In the genomic region with DNA sequence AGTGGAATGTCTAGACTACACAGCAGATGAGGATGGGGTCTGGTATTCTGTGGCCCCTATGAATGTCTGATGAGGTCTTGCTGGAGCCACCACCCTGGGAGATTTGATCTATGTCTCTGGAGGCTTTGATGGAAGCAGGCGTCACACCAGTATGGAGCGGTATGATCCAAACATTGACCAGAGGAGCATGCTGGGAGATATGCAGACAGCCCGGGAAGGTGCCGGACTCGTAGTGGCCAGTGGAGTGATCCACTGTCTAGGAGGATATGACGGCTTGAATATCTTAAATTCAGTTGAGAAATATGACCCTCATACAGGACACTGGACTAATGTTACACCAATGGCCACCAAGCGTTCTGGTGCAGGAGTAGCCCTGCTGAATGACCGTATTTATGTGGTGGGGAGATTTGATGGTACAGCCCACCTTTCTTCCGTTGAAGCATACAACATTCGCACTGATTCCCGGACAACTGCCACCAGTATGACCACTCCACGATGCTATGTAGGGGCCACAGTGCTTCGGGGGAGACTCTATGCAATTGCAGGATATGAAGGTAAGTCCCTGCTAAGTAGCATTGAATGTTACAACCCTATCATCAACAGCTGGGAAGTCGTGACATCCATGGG, we compare ENCODE assay signal across 6 cellular contexts. TPM values are rescaled to one million over a fixed set of nuclear protein-coding genes. Genes with fewer than 3 reads are reported as not detected.
A peak's percentile ranks its signal among the peaks of the same experiment; 100 is the strongest.
DNase-seq lines count a peak whose midpoint lies in the region; FAIRE-seq and TF ChIP-seq lines count a peak whose summit lies in the region.
"Not testable (repeated sequence)": the region's sequence is repeated elsewhere in the genome, so short reads cannot be mapped to it uniquely, and the experiment has no call there.

No MANE protein-coding gene starts in this region.

- not testable (repeated sequence) for H3K36me3 ChIP-seq in bronchial epithelial cell (ENCODE audit: control insufficient read depth, insufficient read depth, low read length)
- peaks cover 13% of the 10 kb centered on the region for H3K36me3 ChIP-seq in endodermal cell (ENCODE audit: control insufficient read depth, insufficient read depth, low read length)
- peaks cover 18% of the 10 kb centered on the region for H3K36me3 ChIP-seq in left ventricle myocardium inferior
- peaks cover 5 to 67% of the 10 kb centered on the region in 2 donors for H3K36me3 ChIP-seq in neuronal stem cell (replicated peaks in 1 of 2; ENCODE audit: control insufficient read depth in 2 of 2, insufficient read depth in 2 of 2, low read length in 2 of 2)

- H2AK5ac ChIP-seq in neuronal stem cell (ENCODE audit: low read depth, low read length) = not testable (repeated sequence)

- not testable (repeated sequence) for H3K4me3 ChIP-seq in bronchial epithelial cell (ENCODE audit: low read depth, low read length); endodermal cell (ENCODE audit: low read length); left ventricle myocardium inferior; neuronal stem cell (ENCODE audit: low read length in 2 of 2)

- H3K9ac ChIP-seq in endodermal cell (ENCODE audit: extremely low read depth, low read length, poor library complexity, severe bottlenecking); neuronal stem cell (ENCODE audit: low read depth, low read length, poor library complexity): not testable (repeated sequence)

- not testable (repeated sequence) for H2BK120ac ChIP-seq in neuronal stem cell (ENCODE audit: low read depth, low read length)

- H3K36me3 Mint-ChIP-seq in endodermal cell (ENCODE audit: low read depth) = not testable (repeated sequence)

- not testable (repeated sequence) for H3K4me2 ChIP-seq in neuronal stem cell (ENCODE audit: insufficient read depth, low read length, poor library complexity, severe bottlenecking)

- not testable (repeated sequence) for H3K9me3 Mint-ChIP-seq in endodermal cell

- H3K27ac ChIP-seq in endodermal cell (ENCODE audit: low read depth, low read length); left ventricle myocardium inferior (replicated peaks); neuronal stem cell (replicated peaks; ENCODE audit: low read length): not testable (repeated sequence)

- not testable (repeated sequence) for H3K4me3 Mint-ChIP-seq in endodermal cell

- 92 to 93% methylated on average over 9 to 14 of the region's 14 CpGs for WGBS in endodermal cell (ENCODE audit: insufficient coverage in 1 of 2, insufficient read length in 1 of 2), 2 experiments
- WGBS in neuronal stem cell (ENCODE audit: extremely low coverage in 2 of 2, insufficient read length in 2 of 2, insufficient replicate concordance in 1 of 2), 2 donors = no CpG with 5 or more reads among the region's 14 CpGs

- H3K27me3 ChIP-seq in bronchial epithelial cell (ENCODE audit: control insufficient read depth, insufficient read depth, low read length); endodermal cell (ENCODE audit: control insufficient read depth, insufficient read depth, low read length, poor library complexity, severe bottlenecking); left ventricle myocardium inferior (ENCODE audit: low read depth); neuronal stem cell (ENCODE audit: control insufficient read depth in 3 of 3, insufficient read depth in 3 of 3, low read depth in 1 of 3, low read length in 3 of 3): not testable (repeated sequence)

- H2AFZ ChIP-seq in neuronal stem cell (ENCODE audit: low read length) = not testable (repeated sequence)

- H2BK15ac ChIP-seq in neuronal stem cell (ENCODE audit: low read length) = not testable (repeated sequence)

- H4K8ac ChIP-seq in neuronal stem cell (ENCODE audit: low read depth, low read length) = not testable (repeated sequence)

- H3K14ac ChIP-seq in neuronal stem cell (ENCODE audit: low read length) = not testable (repeated sequence)

- DNase-seq in GM18507 (ENCODE audit: extremely low spot score, insufficient read length, low read depth); bronchial epithelial cell (ENCODE audit: low read depth); neuronal stem cell (ENCODE audit: low spot score); urothelium cell line (ENCODE audit: low spot score): not testable (repeated sequence)
- DNase-seq in endodermal cell = peak; percentile 17
- DNase-seq in left ventricle myocardium inferior = peak; percentile 5

- intact Hi-C loops in left ventricle myocardium inferior (cut with micrococcal nuclease) = not testable (repeated sequence)

- not testable (repeated sequence) for H2BK12ac ChIP-seq in neuronal stem cell (ENCODE audit: low read length)

- H3K27ac Mint-ChIP-seq in endodermal cell = not testable (repeated sequence)

- H2BK5ac ChIP-seq in neuronal stem cell (ENCODE audit: low read length) = not testable (repeated sequence)

- not testable (repeated sequence) for H3K79me1 ChIP-seq in neuronal stem cell (ENCODE audit: low read depth, low read length)

- H3K27me3 Mint-ChIP-seq in endodermal cell (ENCODE audit: insufficient read depth) = not testable (repeated sequence)

- peak; percentile 18 for FAIRE-seq in GM18507 (lab: Jason Lieb, UNC)
- peak; percentile 97 for FAIRE-seq in bronchial epithelial cell (lab: Jason Lieb, UNC)
- FAIRE-seq in urothelium cell line (lab: Jason Lieb, UNC) = peak; percentile 91

- H3K4me1 ChIP-seq in endodermal cell (ENCODE audit: control insufficient read depth, insufficient read depth, low read length); left ventricle myocardium inferior; neuronal stem cell (ENCODE audit: control insufficient read depth in 2 of 2, insufficient read depth in 1 of 2, low read depth in 1 of 2, low read length in 2 of 2): not testable (repeated sequence)

- not testable (repeated sequence) for H3K9me3 ChIP-seq in endodermal cell (ENCODE audit: control insufficient read depth, low read length); left ventricle myocardium inferior (replicated peaks); neuronal stem cell (replicated peaks in 1 of 2; ENCODE audit: control insufficient read depth in 2 of 2, insufficient read depth in 1 of 2, low read depth in 1 of 2, low read length in 2 of 2)

- not testable (repeated sequence) for H3K18ac ChIP-seq in neuronal stem cell (ENCODE audit: low read length)

- H3K23ac ChIP-seq in neuronal stem cell (ENCODE audit: low read depth, low read length, poor library complexity) = peak overlapping the region; percentile 13

- H3K4ac ChIP-seq in neuronal stem cell (ENCODE audit: low read length) = not testable (repeated sequence)

- not testable (repeated sequence) for TF ChIP-seq CTCF in bronchial epithelial cell (IDR thresholded peaks at IDR 0.05; ENCODE audit: insufficient read depth, low read length, severe bottlenecking); endodermal cell (conservative IDR thresholded peaks at IDR 0.05); left ventricle myocardium inferior (IDR thresholded peaks at IDR 0.05; ENCODE audit: borderline replicate concordance)

- H4K91ac ChIP-seq in neuronal stem cell (ENCODE audit: low read depth, low read length, poor library complexity) = not testable (repeated sequence)

- not testable (repeated sequence) for H3K4me1 Mint-ChIP-seq in endodermal cell

RNA-seq across cellular contexts. Expression of a gene that starts 13.6 kb away (rescaled TPM):
- 0.26 and 0.53 TPM in 2 replicates for total RNA-seq in bronchial epithelial cell
- 10 to 100 TPM; 19.8 to 20.3 TPM for total RNA-seq in endodermal cell
- 11.9 TPM for polyA plus RNA-seq in endodermal cell (2013, experiment 1 of 2)
- 12.5 TPM for polyA plus RNA-seq in endodermal cell (2013, experiment 2 of 2)
- total RNA-seq in left ventricle myocardium inferior = 3.1 TPM
- polyA plus RNA-seq in neuronal stem cell (2013, experiment 1 of 2) = 3.7 TPM
- 2.8 TPM for polyA plus RNA-seq in neuronal stem cell (2013, experiment 2 of 2)

RNA-seq across cellular contexts. Expression of a gene that starts 44.3 kb away (rescaled TPM):
- total RNA-seq in bronchial epithelial cell (15.7 and 17.1 TPM in 2 replicates), endodermal cell (10 to 100 TPM; 26.5 to 32.8 TPM), left ventricle myocardium inferior (16.1 TPM)
- polyA plus RNA-seq in endodermal cell (2013, experiment 1 of 2) = 23.7 TPM
- polyA plus RNA-seq in endodermal cell (2013, experiment 2 of 2) = 23.3 TPM
- polyA plus RNA-seq in neuronal stem cell (2013, experiment 1 of 2) = 14.3 TPM
- 13.8 TPM for polyA plus RNA-seq in neuronal stem cell (2013, experiment 2 of 2)

RNA-seq across cellular contexts. Expression of a gene that starts 56.1 kb away (rescaled TPM):
- total RNA-seq in bronchial epithelial cell (20.5 and 22.5 TPM in 2 replicates), endodermal cell (10 to 100 TPM; 61.4 to 62.7 TPM), left ventricle myocardium inferior (40.3 TPM)
- polyA plus RNA-seq in endodermal cell (2013, experiment 1 of 2) = 49.1 TPM
- polyA plus RNA-seq in endodermal cell (2013, experiment 2 of 2) = 45.9 TPM
- polyA plus RNA-seq in neuronal stem cell (2013, experiment 1 of 2) = 35.8 TPM
- polyA plus RNA-seq in neuronal stem cell (2013, experiment 2 of 2) = 36.1 TPM

RNA-seq across cellular contexts. Expression of a gene that starts 57.3 kb away (rescaled TPM):
- total RNA-seq in bronchial epithelial cell (7.8 and 15.5 TPM in 2 replicates), endodermal cell (10 to 100 TPM; 36.9 to 41.7 TPM), left ventricle myocardium inferior (5.0 TPM)
- polyA plus RNA-seq in endodermal cell (2013, experiment 1 of 2) = 31.7 TPM
- polyA plus RNA-seq in endodermal cell (2013, experiment 2 of 2) = 28.7 TPM
- 20.1 TPM for polyA plus RNA-seq in neuronal stem cell (2013, experiment 1 of 2)
- 20.2 TPM for polyA plus RNA-seq in neuronal stem cell (2013, experiment 2 of 2)
